Comparison of ENCODE assay signal across 8 cellular contexts in genomic region chr17:4966844-4967538, GRCh38. TPM values are rescaled to one million over a fixed set of nuclear protein-coding genes. Genes with fewer than 3 reads are reported as not detected.
DNase-seq lines count a peak whose midpoint lies in the region; ATAC-seq and TF ChIP-seq lines count a peak whose summit lies in the region.

No MANE protein-coding gene starts in this region.

- H3K4me3 ChIP-seq in left ventricle myocardium inferior = peak overlapping the region; percentile 90

- peaks cover 27% of the 10 kb centered on the region for H3K36me3 ChIP-seq in left ventricle myocardium inferior

- peak; percentile 76 for ATAC-seq in HG02759 (IDR thresholded peaks at IDR 0.05; ENCODE audit: unreplicated experiment)

- H3K27me3 ChIP-seq in left ventricle myocardium inferior (ENCODE audit: low read depth) = no peaks in the 10 kb centered on the region

- intact Hi-C loops in left ventricle myocardium inferior (cut with micrococcal nuclease) (no loop called here), posterior vena cava (cut with DNase I) (no loop called here)

- peaks cover 45% of the 10 kb centered on the region for H3K4me1 ChIP-seq in left ventricle myocardium inferior

- TF ChIP-seq CTCF in GM13976 (IDR thresholded peaks at IDR 0.05; ENCODE audit: borderline replicate concordance, control extremely low read depth, extremely low read depth, insufficient read depth, missing control alignments) (no peak), left ventricle myocardium inferior (IDR thresholded peaks at IDR 0.05; ENCODE audit: borderline replicate concordance) (no peak)

- DNase-seq in GM13976 (ENCODE audit: low spot score) (peak; percentile 97), NCI-H128 (lab: John Stamatoyannopoulos, UW; ENCODE audit: unreplicated experiment) (peak; percentile 87), SKM-1 treated with dmso at 0.1 percent for 144 hours (lab: John Stamatoyannopoulos, UW; ENCODE audit: unreplicated experiment) (peak; percentile 93), amygdala (lab: John Stamatoyannopoulos, UW) (peak in 55 of 56 donors; percentile 94 to 100 (median 99)), left ventricle myocardium inferior (peak; percentile 98), posterior vena cava (ENCODE audit: low spot score) (peak; percentile 99), ureter (ENCODE audit: low spot score) (peak; percentile 99)

- H3K27ac ChIP-seq in left ventricle myocardium inferior (replicated peaks) = peak overlapping the region; percentile 98

- H3K9me3 ChIP-seq in left ventricle myocardium inferior (replicated peaks) = no peaks in the 10 kb centered on the region

- in situ Hi-C loops in GM13976 (cut with MboI; ENCODE audit: low sequenced_read_pairs, unreplicated experiment) = no loop called here

RNA-seq across cellular contexts. Expression of gene SPAG7, which starts 0.6 kb away (rescaled TPM):
- total RNA-seq in left ventricle myocardium inferior (158 TPM), posterior vena cava (10 to 100 TPM; 47.0 to 50.7 TPM), ureter (66.4 TPM)

RNA-seq across cellular contexts. Expression of gene ENO3, which starts 16.1 kb away (rescaled TPM):
- total RNA-seq in left ventricle myocardium inferior (827 TPM), posterior vena cava (1 to 10 TPM; 3.2 to 4.3 TPM), ureter (6.2 TPM)

RNA-seq across cellular contexts. Expression of gene PFN1, which starts 18.7 kb away (rescaled TPM):
- total RNA-seq in left ventricle myocardium inferior (182 TPM), posterior vena cava (100 to 1,000 TPM; 582 to 588 TPM), ureter (598 TPM)

RNA-seq across cellular contexts. Expression of gene CAMTA2, which starts 20.5 kb away (rescaled TPM):
- 33.8 TPM for total RNA-seq in left ventricle myocardium inferior
- total RNA-seq in posterior vena cava = 10 to 100 TPM; 52.0 to 72.2 TPM
- 86.0 TPM for total RNA-seq in ureter

RNA-seq across cellular contexts. Expression of gene RNF167, which starts 26.9 kb away (rescaled TPM):
- 90.7 TPM for total RNA-seq in left ventricle myocardium inferior
- total RNA-seq in posterior vena cava = 10 to 100 TPM; 62.7 to 77.3 TPM
- 129 TPM for total RNA-seq in ureter

Comparison
In these comparisons a context has a peak if more than half of its experiments do, and no peak if none do; other contexts are left out.
1. Peak in every context shown above with its lines: DNase-seq, ATAC-seq, H3K4me3 ChIP-seq and H3K27ac ChIP-seq.
2. RNA of gene ENO3, which starts 16.1 kb away (total RNA-seq): 827 TPM in left ventricle myocardium inferior (single experiment); 6.2 TPM in ureter (single experiment) and 3.2 to 4.3 TPM in posterior vena cava; every median in the first group is over 100 times any median in the second.